8 cellular contexts compared by ENCODE assay signal in the genomic region with DNA sequence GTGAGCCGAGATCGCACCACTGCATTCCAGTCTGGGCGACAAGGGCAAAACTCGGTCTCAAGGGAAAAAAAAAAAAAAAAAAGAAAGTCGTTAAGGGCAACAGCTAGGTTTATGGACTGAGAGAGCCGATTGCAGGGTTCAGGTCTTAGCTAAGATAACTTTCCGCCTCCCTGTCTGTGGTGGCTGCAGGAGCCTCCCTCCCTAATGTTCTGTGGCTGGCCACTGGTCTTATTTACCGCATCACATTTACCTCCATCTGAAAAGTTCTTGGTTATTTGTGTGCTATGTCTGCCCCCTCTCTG. TPM values are rescaled to one million over a fixed set of nuclear protein-coding genes. Genes with fewer than 3 reads are reported as not detected.
DNase-seq lines count a peak whose midpoint lies in the region; ATAC-seq and TF ChIP-seq lines count a peak whose summit lies in the region.

No MANE protein-coding gene starts in this region.

- CTCF ChIA-PET in activated naive CD4-positive, alpha-beta T cell treated with anti-CD3 and anti-CD28 coated beads, Interleukin-2, amount 10 ng/mL, durations not matched to agents 7 days and 5 days (lab: Charles Lee) = interaction anchor here (1.0 kb wide), 1 partner anchor 164 kb away, joined by 4 read pairs; no protein-coding TSS in a partner anchor

- H3K36me3 ChIP-seq in liver (ENCODE audit: control insufficient read depth in 4 of 4, insufficient read depth in 3 of 4, low read depth in 1 of 4, low read length in 3 of 4) = no peaks in the 10 kb centered on the region
- H3K36me3 ChIP-seq in tibial artery = no peaks in the 10 kb centered on the region

- H3K9ac ChIP-seq in liver (ENCODE audit: low read depth in 1 of 2, low read length in 2 of 2) = peak overlapping the region in 1 of 2 donors; percentile 39

- WGBS in liver = 55% methylated on average over 8 of the region's 8 CpGs

- peak overlapping the region; percentile 74 for H3K4me3 Mint-ChIP-seq in activated naive CD4-positive, alpha-beta T cell treated with anti-CD3 and anti-CD28 coated beads, Interleukin-2, amount 10 ng/mL, durations not matched to agents 7 days and 5 days
- peak overlapping the region; percentile 80 for H3K4me3 Mint-ChIP-seq in activated naive CD8-positive, alpha-beta T cell treated with anti-CD3 and anti-CD28 coated beads, Interleukin-2, amount 50 U/mL, for 24 hours

- TF ChIP-seq RAD21 in liver (IDR thresholded peaks at IDR 0.05) = no peak

- peaks cover 20% of the 10 kb centered on the region for H3K4me1 Mint-ChIP-seq in activated naive CD4-positive, alpha-beta T cell treated with anti-CD3 and anti-CD28 coated beads, Interleukin-2, amount 10 ng/mL, durations not matched to agents 7 days and 5 days
- H3K4me1 Mint-ChIP-seq in activated naive CD8-positive, alpha-beta T cell treated with anti-CD3 and anti-CD28 coated beads, Interleukin-2, amount 50 U/mL, for 24 hours = peaks cover 18% of the 10 kb centered on the region

- H3K9me3 ChIP-seq in liver (ENCODE audit: control insufficient read depth in 4 of 4, low read length in 3 of 4) (no peaks in the 10 kb centered on the region), tibial artery (no peaks in the 10 kb centered on the region)

- H3K27me3 Mint-ChIP-seq in activated naive CD4-positive, alpha-beta T cell treated with anti-CD3 and anti-CD28 coated beads, Interleukin-2, amount 10 ng/mL, durations not matched to agents 7 days and 5 days = peaks cover 12% of the 10 kb centered on the region
- no peaks in the 10 kb centered on the region for H3K27me3 Mint-ChIP-seq in activated naive CD8-positive, alpha-beta T cell treated with anti-CD3 and anti-CD28 coated beads, Interleukin-2, amount 50 U/mL, for 24 hours

- no peak for ATAC-seq in activated naive CD8-positive, alpha-beta T cell treated with anti-CD3 and anti-CD28 coated beads, Interleukin-2, amount 50 U/mL, for 24 hours
- no peak for ATAC-seq in HG03469 (IDR thresholded peaks at IDR 0.05; ENCODE audit: unreplicated experiment)

- peak overlapping the region; percentile 72 for H3K27ac Mint-ChIP-seq in activated naive CD4-positive, alpha-beta T cell treated with anti-CD3 and anti-CD28 coated beads, Interleukin-2, amount 10 ng/mL, durations not matched to agents 7 days and 5 days
- peak overlapping the region; percentile 89 for H3K27ac Mint-ChIP-seq in activated naive CD8-positive, alpha-beta T cell treated with anti-CD3 and anti-CD28 coated beads, Interleukin-2, amount 50 U/mL, for 24 hours

- H3K4me3 ChIP-seq in liver (ENCODE audit: low read depth in 1 of 3, low read length in 3 of 3) (peak overlapping the region in 1 of 3 donors; percentile 81), tibial artery (peak overlapping the region; percentile 58 to 63)

- H3K27me3 ChIP-seq in liver (ENCODE audit: control insufficient read depth in 4 of 4, insufficient read depth in 4 of 4, low read length in 3 of 4) = no peaks in the 10 kb centered on the region
- H3K27me3 ChIP-seq in tibial artery = no peaks in the 10 kb centered on the region

- no peak for DNase-seq in activated naive CD4-positive, alpha-beta T cell treated with anti-CD3 and anti-CD28 coated beads, Interleukin-2, amount 10 ng/mL, durations not matched to agents 7 days and 5 days
- no peak for DNase-seq in activated naive CD4-positive, alpha-beta T cell treated with anti-CD3 and anti-CD28 coated beads, Interleukin-2, amount 50 U/mL, for 16 hours
- peak; percentile 14 for DNase-seq in activated naive CD8-positive, alpha-beta T cell treated with anti-CD3 and anti-CD28 coated beads, Interleukin-2, amount 50 U/mL, for 24 hours
- DNase-seq in tibial artery = no peak
- no peak for DNase-seq in middle frontal gyrus (ENCODE audit: extremely low spot score, low spot score)
- no peak for DNase-seq in NCI-H510A treated with DMSO at 0.1 percent for 48 hours (lab: John Stamatoyannopoulos, UW)

- no peaks in the 10 kb centered on the region for H3K36me3 Mint-ChIP-seq in activated naive CD4-positive, alpha-beta T cell treated with anti-CD3 and anti-CD28 coated beads, Interleukin-2, amount 10 ng/mL, durations not matched to agents 7 days and 5 days
- no peaks in the 10 kb centered on the region for H3K36me3 Mint-ChIP-seq in activated naive CD8-positive, alpha-beta T cell treated with anti-CD3 and anti-CD28 coated beads, Interleukin-2, amount 50 U/mL, for 24 hours (ENCODE audit: low read depth)

- intact Hi-C loops in tibial artery (cut with DNase I; ENCODE audit: low total_unique reads) = no loop called here

- no peak for TF ChIP-seq CTCF in liver (IDR thresholded peaks at IDR 0.05; ENCODE audit: low read depth, low read length, missing input control)
- TF ChIP-seq CTCF in tibial artery (IDR thresholded peaks at IDR 0.05) = no peak

- H3K27ac ChIP-seq in liver (ENCODE audit: low read depth in 1 of 2, low read length in 2 of 2) = peak overlapping the region; percentile 67 to 71
- H3K27ac ChIP-seq in tibial artery = peak overlapping the region; percentile 71 to 72

- H3K4me1 ChIP-seq in liver (ENCODE audit: control insufficient read depth in 4 of 4, insufficient read depth in 4 of 4, low read length in 3 of 4) = peaks cover 4 to 29% (median 17%) of the 10 kb centered on the region in 4 donors
- H3K4me1 ChIP-seq in tibial artery = peaks cover 0 to 43% (median 28%) of the 10 kb centered on the region in 4 donors

- H3K9me3 Mint-ChIP-seq in activated naive CD4-positive, alpha-beta T cell treated with anti-CD3 and anti-CD28 coated beads, Interleukin-2, amount 10 ng/mL, durations not matched to agents 7 days and 5 days = no peaks in the 10 kb centered on the region
- H3K9me3 Mint-ChIP-seq in activated naive CD8-positive, alpha-beta T cell treated with anti-CD3 and anti-CD28 coated beads, Interleukin-2, amount 50 U/mL, for 24 hours = no peaks in the 10 kb centered on the region

TF ChIP-seq in liver, 16 proteins besides CTCF, POLR2A, EP300 and RAD21:
- TF ChIP-seq EGR1 (IDR thresholded peaks at IDR 0.05; ENCODE audit: low read depth in 2 of 2) (no peak), NR2F2 (IDR thresholded peaks at IDR 0.05) (no peak), FOXA2 (IDR thresholded peaks at IDR 0.05) (no peak), RXRA (IDR thresholded peaks at IDR 0.05) (no peak)
- TF ChIP-seq, protein P1, sequence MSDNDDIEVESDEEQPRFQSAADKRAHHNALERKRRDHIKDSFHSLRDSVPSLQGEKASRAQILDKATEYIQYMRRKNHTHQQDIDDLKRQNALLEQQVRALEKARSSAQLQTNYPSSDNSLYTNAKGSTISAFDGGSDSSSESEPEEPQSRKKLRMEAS (IDR thresholded peaks at IDR 0.05) = no peak
- TF ChIP-seq, protein P2, sequence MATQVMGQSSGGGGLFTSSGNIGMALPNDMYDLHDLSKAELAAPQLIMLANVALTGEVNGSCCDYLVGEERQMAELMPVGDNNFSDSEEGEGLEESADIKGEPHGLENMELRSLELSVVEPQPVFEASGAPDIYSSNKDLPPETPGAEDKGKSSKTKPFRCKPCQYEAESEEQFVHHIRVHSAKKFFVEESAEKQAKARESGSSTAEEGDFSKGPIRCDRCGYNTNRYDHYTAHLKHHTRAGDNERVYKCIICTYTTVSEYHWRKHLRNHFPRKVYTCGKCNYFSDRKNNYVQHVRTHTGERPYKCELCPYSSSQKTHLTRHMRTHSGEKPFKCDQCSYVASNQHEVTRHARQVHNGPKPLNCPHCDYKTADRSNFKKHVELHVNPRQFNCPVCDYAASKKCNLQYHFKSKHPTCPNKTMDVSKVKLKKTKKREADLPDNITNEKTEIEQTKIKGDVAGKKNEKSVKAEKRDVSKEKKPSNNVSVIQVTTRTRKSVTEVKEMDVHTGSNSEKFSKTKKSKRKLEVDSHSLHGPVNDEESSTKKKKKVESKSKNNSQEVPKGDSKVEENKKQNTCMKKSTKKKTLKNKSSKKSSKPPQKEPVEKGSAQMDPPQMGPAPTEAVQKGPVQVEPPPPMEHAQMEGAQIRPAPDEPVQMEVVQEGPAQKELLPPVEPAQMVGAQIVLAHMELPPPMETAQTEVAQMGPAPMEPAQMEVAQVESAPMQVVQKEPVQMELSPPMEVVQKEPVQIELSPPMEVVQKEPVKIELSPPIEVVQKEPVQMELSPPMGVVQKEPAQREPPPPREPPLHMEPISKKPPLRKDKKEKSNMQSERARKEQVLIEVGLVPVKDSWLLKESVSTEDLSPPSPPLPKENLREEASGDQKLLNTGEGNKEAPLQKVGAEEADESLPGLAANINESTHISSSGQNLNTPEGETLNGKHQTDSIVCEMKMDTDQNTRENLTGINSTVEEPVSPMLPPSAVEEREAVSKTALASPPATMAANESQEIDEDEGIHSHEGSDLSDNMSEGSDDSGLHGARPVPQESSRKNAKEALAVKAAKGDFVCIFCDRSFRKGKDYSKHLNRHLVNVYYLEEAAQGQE (IDR thresholded peaks at IDR 0.05) = no peak

RNA-seq across cellular contexts. Expression of gene CRTC1, which starts 0.7 kb away (rescaled TPM):
- 1 to 10 TPM; 1.5 to 2.2 TPM for total RNA-seq in liver
- 1 to 10 TPM; 1.5 to 3.5 TPM for polyA plus RNA-seq in liver

RNA-seq across cellular contexts. Expression of gene KLHL26, which starts 45.9 kb away (rescaled TPM):
- total RNA-seq in liver = 1 to 10 TPM; 2.4 to 5.9 TPM
- 1 to 10 TPM; 2.3 to 2.4 TPM for polyA plus RNA-seq in liver
